8 cellular contexts compared by ENCODE assay signal in the genomic region with DNA sequence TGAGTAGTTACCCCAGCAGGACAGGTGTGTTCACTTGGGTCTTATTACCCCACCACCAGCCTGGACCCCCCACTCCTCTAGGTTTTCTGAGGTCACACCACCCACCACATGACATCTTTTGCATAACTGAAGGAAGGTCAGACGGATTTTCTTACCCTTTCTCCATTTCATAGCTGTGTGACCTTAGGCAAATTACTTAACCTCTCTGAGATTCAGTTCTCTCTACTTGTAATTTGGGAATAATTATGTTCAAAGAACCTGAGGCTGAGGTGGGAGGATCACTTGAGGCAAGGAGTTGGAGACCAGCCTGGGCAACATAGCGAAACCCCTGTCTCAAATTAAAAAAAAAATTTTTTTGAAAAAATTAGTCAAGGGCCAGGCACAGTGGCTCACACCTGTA. TPM values are rescaled to one million over a fixed set of nuclear protein-coding genes. Genes with fewer than 3 reads are reported as not detected.
DNase-seq lines count a peak whose midpoint lies in the region; ATAC-seq and TF ChIP-seq lines count a peak whose summit lies in the region.
"Not testable (repeated sequence)": the region's sequence is repeated elsewhere in the genome, so short reads cannot be mapped to it uniquely, and the experiment has no call there.

No MANE protein-coding gene starts in this region.

- H3K4me3 Mint-ChIP-seq in T-cell = peak overlapping the region in 2 of 3 donors; percentile 70 to 73
- not testable (repeated sequence) for H3K4me3 Mint-ChIP-seq in activated CD8-positive, alpha-beta memory T cell treated with anti-CD3 and anti-CD28 coated beads, Interleukin-2, amount 10 ng/mL, durations not matched to agents 7 days and 5 days; activated naive CD8-positive, alpha-beta T cell treated with anti-CD3 and anti-CD28 coated beads, Interleukin-2, amount 50 U/mL, for 24 hours
- peak overlapping the region; percentile 70 for H3K4me3 Mint-ChIP-seq in nephron progenitor cell

- H3K9me3 ChIP-seq in BLaER1 treated with 17β-estradiol and CSF1 and Interleukin-3, amounts not matched to agents 10 nM and 100 nM (replicated peaks in 1 of 11); iPS-18a (ENCODE audit: control insufficient read depth, low read depth, low read length): not testable (repeated sequence)

- H3K36me3 ChIP-seq in BLaER1 treated with 17β-estradiol and CSF1 and Interleukin-3, amounts not matched to agents 10 nM and 100 nM; H7 (replicated peaks; ENCODE audit: control insufficient read depth, insufficient read depth, low read length); iPS-18a (ENCODE audit: control insufficient read depth, low read depth, low read length): not testable (repeated sequence)

- H3K4me1 ChIP-seq in BLaER1 treated with 17β-estradiol and CSF1 and Interleukin-3, amounts not matched to agents 10 nM and 100 nM = peaks cover 0 to 40% (median 35%) of the 10 kb centered on the region in 10 experiments; a peak in 17 of 20 replicates
- H3K4me1 ChIP-seq in iPS-18a (ENCODE audit: control insufficient read depth, low read depth, low read length) = not testable (repeated sequence)

- peak overlapping the region in 1 of 2 donors; percentile 31 for H3K27ac Mint-ChIP-seq in T-cell
- peak overlapping the region; percentile 36 for H3K27ac Mint-ChIP-seq in activated CD8-positive, alpha-beta memory T cell treated with anti-CD3 and anti-CD28 coated beads, Interleukin-2, amount 10 ng/mL, durations not matched to agents 7 days and 5 days
- H3K27ac Mint-ChIP-seq in activated naive CD8-positive, alpha-beta T cell treated with anti-CD3 and anti-CD28 coated beads, Interleukin-2, amount 50 U/mL, for 24 hours = peak overlapping the region; percentile 49
- H3K27ac Mint-ChIP-seq in nephron progenitor cell = not testable (repeated sequence)

- H3K27ac ChIP-seq in BLaER1 treated with 17β-estradiol and CSF1 and Interleukin-3, amounts not matched to agents 10 nM and 100 nM = peak overlapping the region in 8 of 11 experiments; percentile 73 to 89 (median 86); a peak in 10 of 22 replicates
- H3K27ac ChIP-seq in iPS-18a (ENCODE audit: low read length) = not testable (repeated sequence)
- peak overlapping the region; percentile 25 for H3K27ac ChIP-seq in temporal lobe (ENCODE audit: low read depth, low read length)

- H3K9ac ChIP-seq in BLaER1 treated with 17β-estradiol and CSF1 and Interleukin-3, amounts not matched to agents 10 nM and 100 nM = peak overlapping the region in 3 of 11 experiments; percentile 78 to 81 (median 81); a peak in 3 of 22 replicates
- H3K9ac ChIP-seq in iPS-18a (ENCODE audit: low read length) = peak overlapping the region; percentile 73

- peak overlapping the region in 1 of 10 experiments; percentile 56; a peak in 2 of 20 replicates for H3K4me3 ChIP-seq in BLaER1 treated with 17β-estradiol and CSF1 and Interleukin-3, amounts not matched to agents 10 nM and 100 nM
- H3K4me3 ChIP-seq in H7 (ENCODE audit: insufficient read depth, low read depth, low read length) (peak overlapping the region; percentile 52; the same call in 1 of the 2 replicates), iPS-18a (ENCODE audit: low read length) (peak overlapping the region; percentile 60)

- H3K4me1 Mint-ChIP-seq in T-cell (peaks cover 4 to 21% (median 6%) of the 10 kb centered on the region in 3 donors), nephron progenitor cell (peaks cover 21% of the 10 kb centered on the region)
- H3K4me1 Mint-ChIP-seq in activated CD8-positive, alpha-beta memory T cell treated with anti-CD3 and anti-CD28 coated beads, Interleukin-2, amount 10 ng/mL, durations not matched to agents 7 days and 5 days = not testable (repeated sequence)
- H3K4me1 Mint-ChIP-seq in activated naive CD8-positive, alpha-beta T cell treated with anti-CD3 and anti-CD28 coated beads, Interleukin-2, amount 50 U/mL, for 24 hours = peaks cover 26% of the 10 kb centered on the region

- ATAC-seq in T-cell (replicated peaks in 1 of 4); activated CD8-positive, alpha-beta memory T cell treated with anti-CD3 and anti-CD28 coated beads, Interleukin-2, amount 10 ng/mL, durations not matched to agents 7 days and 5 days; activated naive CD8-positive, alpha-beta T cell treated with anti-CD3 and anti-CD28 coated beads, Interleukin-2, amount 50 U/mL, for 24 hours: not testable (repeated sequence)

- H3K27me3 ChIP-seq in BLaER1 treated with 17β-estradiol and CSF1 and Interleukin-3, amounts not matched to agents 10 nM and 100 nM = 0 out of 22 replicates have a peak, but pooled peaks cover 0 to 11% (median 0%) of the 10 kb centered on the region in 11 experiments
- not testable (repeated sequence) for H3K27me3 ChIP-seq in H7 (ENCODE audit: control insufficient read depth, insufficient read depth, low read length); iPS-18a (ENCODE audit: control insufficient read depth, insufficient read depth, low read length)

- TF ChIP-seq CTCF in nephron progenitor cell (IDR thresholded peaks at IDR 0.05) = not testable (repeated sequence)

- CTCF ChIA-PET in T-cell (lab: Charles Lee); activated CD8-positive, alpha-beta memory T cell treated with anti-CD3 and anti-CD28 coated beads, Interleukin-2, amount 10 ng/mL, durations not matched to agents 7 days and 5 days (lab: Charles Lee): not testable (repeated sequence)

- DNase-seq in H7; T-cell; activated CD8-positive, alpha-beta memory T cell treated with anti-CD3 and anti-CD28 coated beads, Interleukin-2, amount 10 ng/mL, durations not matched to agents 7 days and 5 days; activated naive CD8-positive, alpha-beta T cell treated with anti-CD3 and anti-CD28 coated beads, Interleukin-2, amount 50 U/mL, for 24 hours; nephron progenitor cell: not testable (repeated sequence)

- not testable (repeated sequence) for H3K9me3 Mint-ChIP-seq in T-cell; activated CD8-positive, alpha-beta memory T cell treated with anti-CD3 and anti-CD28 coated beads, Interleukin-2, amount 10 ng/mL, durations not matched to agents 7 days and 5 days (ENCODE audit: low read depth); activated naive CD8-positive, alpha-beta T cell treated with anti-CD3 and anti-CD28 coated beads, Interleukin-2, amount 50 U/mL, for 24 hours; nephron progenitor cell

- not testable (repeated sequence) for H4K20me1 ChIP-seq in BLaER1 treated with 17β-estradiol and CSF1 and Interleukin-3, amounts not matched to agents 10 nM and 100 nM

- H3K36me3 Mint-ChIP-seq in T-cell; activated CD8-positive, alpha-beta memory T cell treated with anti-CD3 and anti-CD28 coated beads, Interleukin-2, amount 10 ng/mL, durations not matched to agents 7 days and 5 days; activated naive CD8-positive, alpha-beta T cell treated with anti-CD3 and anti-CD28 coated beads, Interleukin-2, amount 50 U/mL, for 24 hours (ENCODE audit: low read depth); nephron progenitor cell (ENCODE audit: low read depth): not testable (repeated sequence)

- not testable (repeated sequence) for H3K27me3 Mint-ChIP-seq in T-cell; activated naive CD8-positive, alpha-beta T cell treated with anti-CD3 and anti-CD28 coated beads, Interleukin-2, amount 50 U/mL, for 24 hours; nephron progenitor cell (ENCODE audit: low read depth, poor library complexity)
- H3K27me3 Mint-ChIP-seq in activated CD8-positive, alpha-beta memory T cell treated with anti-CD3 and anti-CD28 coated beads, Interleukin-2, amount 10 ng/mL, durations not matched to agents 7 days and 5 days = peaks cover 17% of the 10 kb centered on the region

- POLR2A ChIA-PET in T-cell (lab: Charles Lee) = interaction anchor here in 1 of 2 donors (0.6 kb wide), 1 partner anchor 9 kb away, joined by 4 read pairs; no protein-coding TSS in a partner anchor

- peak overlapping the region in 10 of 11 experiments; percentile 76 to 91 (median 84); a peak in 20 of 22 replicates for H3K4me2 ChIP-seq in BLaER1 treated with 17β-estradiol and CSF1 and Interleukin-3, amounts not matched to agents 10 nM and 100 nM

RNA-seq across cellular contexts. Expression of a gene that starts 43.9 kb away (rescaled TPM):
- total RNA-seq in H7 (2014; rRNA removed; shearing (Covaris generic)) = 60.7 and 74.4 TPM in 2 replicates
- total RNA-seq in T-cell = 10 to 100 TPM; 19.9 to 31.2 (median 28.0) TPM
- 1 to 10 TPM; 3.7 to 4.3 TPM for total RNA-seq in activated CD8-positive, alpha-beta memory T cell treated with anti-CD3 and anti-CD28 coated beads, Interleukin-2, amount 10 ng/mL, durations not matched to agents 7 days and 5 days
- total RNA-seq in temporal lobe = 53.8 TPM
